Comparison of ENCODE assay signal across 37 cellular contexts in the genomic region with DNA sequence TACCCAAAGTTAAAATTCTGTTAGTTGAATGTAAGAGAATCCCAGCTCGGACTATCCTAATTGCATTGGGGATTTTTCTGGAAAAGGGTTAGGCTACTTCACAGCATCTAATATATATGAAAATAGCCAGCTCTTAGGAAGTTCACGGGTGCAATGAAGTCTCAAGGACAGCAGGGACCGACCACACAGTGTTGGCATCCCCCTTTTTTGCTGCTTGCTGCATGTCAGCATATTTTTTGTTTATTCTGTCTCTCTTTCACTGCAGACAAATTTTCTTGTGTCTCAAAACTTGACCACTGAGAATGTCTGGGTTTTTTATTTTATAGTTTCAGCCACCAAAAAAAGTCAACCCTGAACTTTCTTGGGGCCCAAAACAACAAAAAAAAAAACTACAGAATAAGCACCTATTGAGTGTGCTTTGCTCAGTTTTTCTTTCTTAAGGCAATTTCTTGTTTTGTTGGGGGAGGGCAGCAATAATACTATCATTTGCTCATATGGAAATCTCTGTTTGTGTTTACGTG.
"Had no signal": no experiment of that assay in that cellular context is flagged by ENCODE, and none has a peak within 500 bp of the region (broad histone marks: within the 10 kb centered on the region; RNA-seq: fewer than 3 reads in every experiment).

No MANE protein-coding gene starts in this region.

- H3K4me3 ChIP-seq: adrenal gland, ascending aorta, body of pancreas, breast epithelium, cardiac muscle cell had no signal

- H3K36me3 Mint-ChIP-seq: activated naive CD4-positive, alpha-beta T cell treated with anti-CD3 and anti-CD28 coated beads, Interleukin-2, amount 10 ng/mL, durations not matched to agents 7 days and 5 days; activated naive CD4-positive, alpha-beta T cell treated with anti-CD3 and anti-CD28 coated beads, Interleukin-2, amount 50 U/mL, for 24 hours; activated naive CD8-positive, alpha-beta T cell; activated naive CD8-positive, alpha-beta T cell treated with anti-CD3 and anti-CD28 coated beads for 36 hours; activated naive CD8-positive, alpha-beta T cell treated with anti-CD3 and anti-CD28 coated beads, Interleukin-2, amount 10 ng/mL, durations not matched to agents 7 days and 5 days; brain had no signal

- H3K27me3 ChIP-seq: adrenal gland, ascending aorta, body of pancreas, brain microvascular endothelial cell, breast epithelium, cardiac muscle cell had no signal

- H3K4me1 ChIP-seq: adrenal gland, ascending aorta, body of pancreas, breast epithelium had no signal

- H3K4me3 Mint-ChIP-seq: activated naive CD4-positive, alpha-beta T cell treated with anti-CD3 and anti-CD28 coated beads for 36 hours; activated naive CD4-positive, alpha-beta T cell treated with anti-CD3 and anti-CD28 coated beads, Interleukin-2, amount 10 ng/mL, durations not matched to agents 7 days and 5 days; activated naive CD4-positive, alpha-beta T cell treated with anti-CD3 and anti-CD28 coated beads, Interleukin-2, amount 50 U/mL, for 24 hours; activated naive CD8-positive, alpha-beta T cell; activated naive CD8-positive, alpha-beta T cell treated with anti-CD3 and anti-CD28 coated beads for 36 hours; activated naive CD8-positive, alpha-beta T cell treated with anti-CD3 and anti-CD28 coated beads, Interleukin-2, amount 10 ng/mL, durations not matched to agents 7 days and 5 days; activated naive CD8-positive, alpha-beta T cell treated with anti-CD3 and anti-CD28 coated beads, Interleukin-2, amount 50 U/mL, for 24 hours; activated T-cell treated with anti-CD3 and anti-CD28 coated beads, Interleukin-2, amount 50 U/mL, for 24 hours; activated T-cell treated with anti-CD3 and anti-CD28 coated beads, Interleukin-2, amount 50 U/mL, for 4 hours; activated T-cell treated with anti-CD3 and anti-CD28 coated beads, Interleukin-2, amount 50 U/mL, for 72 hours; activated T-helper 1 cell treated with anti-CD3 and anti-CD28 coated beads, Interleukin-12 subunit alpha, Interleukin-12 subunit beta, Interleukin-2, Interleukin-4 antibody, amounts not matched to agents 30 ng/mL and 10 ng/mL and 1 ng/mL, durations not matched to agents 14 hours and 24 hours and 36 hours; activated T-helper 17 cell treated with anti-CD3 and anti-CD28 coated beads, Interleukin-2, amount 50 U/mL, for 72 hours; brain; central memory CD8-positive, alpha-beta T cell had no signal

- H3K27me3 Mint-ChIP-seq: activated naive CD4-positive, alpha-beta T cell treated with anti-CD3 and anti-CD28 coated beads, Interleukin-2, amount 10 ng/mL, durations not matched to agents 7 days and 5 days; activated naive CD4-positive, alpha-beta T cell treated with anti-CD3 and anti-CD28 coated beads, Interleukin-2, amount 50 U/mL, for 24 hours; activated naive CD8-positive, alpha-beta T cell; activated naive CD8-positive, alpha-beta T cell treated with anti-CD3 and anti-CD28 coated beads for 36 hours; activated naive CD8-positive, alpha-beta T cell treated with anti-CD3 and anti-CD28 coated beads, Interleukin-2, amount 10 ng/mL, durations not matched to agents 7 days and 5 days; activated naive CD8-positive, alpha-beta T cell treated with anti-CD3 and anti-CD28 coated beads, Interleukin-2, amount 50 U/mL, for 24 hours; activated T-cell treated with anti-CD3 and anti-CD28 coated beads, Interleukin-2, amount 50 U/mL, for 24 hours; activated T-helper 17 cell treated with anti-CD3 and anti-CD28 coated beads, Interleukin-2, amount 50 U/mL, for 72 hours; central memory CD8-positive, alpha-beta T cell had no signal

- DNase-seq: activated effector memory CD4-positive, alpha-beta T cell treated with anti-CD3 and anti-CD28 coated beads, Interleukin-2, amount 50 U/mL, for 16 hours; activated effector memory CD4-positive, alpha-beta T cell treated with Interleukin-2 at 50 U/mL for 16 hours; activated gamma-delta T cell; activated gamma-delta T cell treated with Interleukin-2 at 50 U/mL for 16 hours; activated naive CD4-positive, alpha-beta T cell; activated naive CD4-positive, alpha-beta T cell treated with anti-CD3 and anti-CD28 coated beads for 36 hours; activated naive CD4-positive, alpha-beta T cell treated with anti-CD3 and anti-CD28 coated beads, Interleukin-2, amount 10 ng/mL, durations not matched to agents 7 days and 5 days; activated naive CD4-positive, alpha-beta T cell treated with anti-CD3 and anti-CD28 coated beads, Interleukin-2, amount 50 U/mL, for 16 hours; activated naive CD4-positive, alpha-beta T cell treated with Interleukin-2 at 50 U/mL for 16 hours; activated naive CD8-positive, alpha-beta T cell treated with anti-CD3 and anti-CD28 coated beads for 36 hours; activated naive CD8-positive, alpha-beta T cell treated with anti-CD3 and anti-CD28 coated beads, Interleukin-2, amount 10 ng/mL, durations not matched to agents 7 days and 5 days; activated naive CD8-positive, alpha-beta T cell treated with anti-CD3 and anti-CD28 coated beads, Interleukin-2, amount 50 U/mL, for 24 hours; activated T-cell treated with anti-CD3 and anti-CD28 coated beads, Interleukin-2, amount 50 U/mL, for 24 hours; activated T-cell treated with anti-CD3 and anti-CD28 coated beads, Interleukin-2, amount 50 U/mL, for 4 hours; activated T-cell treated with anti-CD3 and anti-CD28 coated beads, Interleukin-2, amount 50 U/mL, for 48 hours; activated T-cell treated with anti-CD3 and anti-CD28 coated beads, Interleukin-2, amount 50 U/mL, for 72 hours; adrenal gland; amniotic stem cell; amygdala; anterior cingulate cortex; aorta; body of pancreas; brain microvascular endothelial cell; caudate nucleus; central memory CD4-positive, alpha-beta T cell; cerebellar nuclear complex had no signal

- H3K4me1 Mint-ChIP-seq: activated naive CD4-positive, alpha-beta T cell treated with anti-CD3 and anti-CD28 coated beads, Interleukin-2, amount 10 ng/mL, durations not matched to agents 7 days and 5 days; activated naive CD4-positive, alpha-beta T cell treated with anti-CD3 and anti-CD28 coated beads, Interleukin-2, amount 50 U/mL, for 24 hours; activated naive CD8-positive, alpha-beta T cell treated with anti-CD3 and anti-CD28 coated beads for 36 hours; activated naive CD8-positive, alpha-beta T cell treated with anti-CD3 and anti-CD28 coated beads, Interleukin-2, amount 10 ng/mL, durations not matched to agents 7 days and 5 days; activated naive CD8-positive, alpha-beta T cell treated with anti-CD3 and anti-CD28 coated beads, Interleukin-2, amount 50 U/mL, for 24 hours; activated T-helper 17 cell treated with anti-CD3 and anti-CD28 coated beads, Interleukin-2, amount 50 U/mL, for 72 hours; central memory CD8-positive, alpha-beta T cell had no signal

- ATAC-seq: activated naive CD4-positive, alpha-beta T cell treated with anti-CD3 and anti-CD28 coated beads, Interleukin-2, amount 50 U/mL, for 72 hours; activated naive CD8-positive, alpha-beta T cell treated with anti-CD3 and anti-CD28 coated beads, Interleukin-2, amount 50 U/mL, for 24 hours; activated T-cell treated with anti-CD3 and anti-CD28 coated beads, Interleukin-2, amount 50 U/mL, for 4 hours; activated T-cell treated with anti-CD3 and anti-CD28 coated beads, Interleukin-2, amount 50 U/mL, for 72 hours; activated T-helper 17 cell treated with anti-CD3 and anti-CD28 coated beads, Interleukin-2, amount 50 U/mL, for 72 hours; body of pancreas had no signal

- H3K27ac Mint-ChIP-seq: activated naive CD4-positive, alpha-beta T cell treated with anti-CD3 and anti-CD28 coated beads for 36 hours; activated naive CD4-positive, alpha-beta T cell treated with anti-CD3 and anti-CD28 coated beads, Interleukin-2, amount 10 ng/mL, durations not matched to agents 7 days and 5 days; activated naive CD4-positive, alpha-beta T cell treated with anti-CD3 and anti-CD28 coated beads, Interleukin-2, amount 50 U/mL, for 24 hours; activated naive CD4-positive, alpha-beta T cell treated with anti-CD3 and anti-CD28 coated beads, Interleukin-2, amount 50 U/mL, for 72 hours; activated naive CD8-positive, alpha-beta T cell; activated naive CD8-positive, alpha-beta T cell treated with anti-CD3 and anti-CD28 coated beads for 36 hours; activated naive CD8-positive, alpha-beta T cell treated with anti-CD3 and anti-CD28 coated beads, Interleukin-2, amount 10 ng/mL, durations not matched to agents 7 days and 5 days; activated naive CD8-positive, alpha-beta T cell treated with anti-CD3 and anti-CD28 coated beads, Interleukin-2, amount 50 U/mL, for 24 hours; activated T-cell treated with anti-CD3 and anti-CD28 coated beads, Interleukin-2, amount 50 U/mL, for 24 hours; activated T-cell treated with anti-CD3 and anti-CD28 coated beads, Interleukin-2, amount 50 U/mL, for 72 hours; activated T-helper 1 cell treated with anti-CD3 and anti-CD28 coated beads, Interleukin-12 subunit alpha, Interleukin-12 subunit beta, Interleukin-2, Interleukin-4 antibody, amounts not matched to agents 30 ng/mL and 10 ng/mL and 1 ng/mL, durations not matched to agents 14 hours and 24 hours and 36 hours; activated T-helper 17 cell treated with anti-CD3 and anti-CD28 coated beads, Interleukin-2, amount 50 U/mL, for 72 hours; activated T-helper 2 cell treated with anti-CD3 and anti-CD28 coated beads, Interferon-gamma antibody, Interleukin-2, Interleukin-4, amounts not matched to agents 10 μg/mL and 5 μg/mL and 100 μg/mL, durations not matched to agents 14 hours and 24 hours and 36 hours; brain had no signal

- H3K9me3 ChIP-seq: adrenal gland, ascending aorta, body of pancreas, breast epithelium had no signal

- H3K9me3 Mint-ChIP-seq: activated naive CD4-positive, alpha-beta T cell treated with anti-CD3 and anti-CD28 coated beads, Interleukin-2, amount 50 U/mL, for 24 hours had no signal

- H3K36me3 ChIP-seq: adrenal gland, ascending aorta, brain microvascular endothelial cell, breast epithelium, cardiac muscle cell had no signal

- H3K27ac ChIP-seq: adrenal gland, ascending aorta, body of pancreas, brain microvascular endothelial cell, breast epithelium, cardiac muscle cell had no signal
